In the genomic region with DNA sequence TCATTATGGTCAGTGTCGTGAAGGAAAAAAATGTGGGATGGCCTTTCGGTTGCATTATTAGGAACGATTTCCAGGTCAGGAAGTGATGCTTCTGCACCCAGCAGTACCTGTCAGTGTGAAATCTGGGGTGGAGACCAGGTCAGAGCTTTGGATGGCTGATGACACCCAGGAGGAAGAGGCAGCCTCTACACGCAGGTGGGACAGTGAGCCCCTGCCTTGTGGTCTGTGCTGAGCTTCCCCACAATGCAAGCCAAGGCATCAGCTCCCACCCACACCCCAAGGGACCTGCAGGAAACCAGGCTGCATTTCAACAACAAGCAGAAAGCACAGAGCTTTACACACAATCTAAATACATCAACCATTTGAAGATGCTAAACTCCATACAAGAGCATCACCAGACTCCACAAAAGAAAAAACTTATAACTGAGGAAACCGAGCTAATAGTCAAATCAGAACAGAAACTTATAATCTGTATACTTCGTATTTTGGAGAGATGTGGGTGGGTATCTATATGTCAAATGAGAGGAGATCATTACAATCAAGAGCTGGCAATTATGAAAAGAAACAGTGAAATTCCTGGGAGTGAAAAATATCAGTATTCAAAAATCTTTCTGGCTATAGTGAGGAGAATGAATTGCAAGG, we compare ENCODE assay signal across 1 cellular context.
TF ChIP-seq lines count a peak whose summit lies in the region.

No MANE protein-coding gene starts in this region.

TF ChIP-seq in WTC11, 78 proteins besides CTCF, POLR2A, EP300 and RAD21 (continued from another document):
- TF ChIP-seq, protein P1, sequence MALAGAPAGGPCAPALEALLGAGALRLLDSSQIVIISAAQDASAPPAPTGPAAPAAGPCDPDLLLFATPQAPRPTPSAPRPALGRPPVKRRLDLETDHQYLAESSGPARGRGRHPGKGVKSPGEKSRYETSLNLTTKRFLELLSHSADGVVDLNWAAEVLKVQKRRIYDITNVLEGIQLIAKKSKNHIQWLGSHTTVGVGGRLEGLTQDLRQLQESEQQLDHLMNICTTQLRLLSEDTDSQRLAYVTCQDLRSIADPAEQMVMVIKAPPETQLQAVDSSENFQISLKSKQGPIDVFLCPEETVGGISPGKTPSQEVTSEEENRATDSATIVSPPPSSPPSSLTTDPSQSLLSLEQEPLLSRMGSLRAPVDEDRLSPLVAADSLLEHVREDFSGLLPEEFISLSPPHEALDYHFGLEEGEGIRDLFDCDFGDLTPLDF (CRISPR knock-in tag; IDR thresholded peaks at IDR 0.05), result no peak
